In the genomic region with DNA sequence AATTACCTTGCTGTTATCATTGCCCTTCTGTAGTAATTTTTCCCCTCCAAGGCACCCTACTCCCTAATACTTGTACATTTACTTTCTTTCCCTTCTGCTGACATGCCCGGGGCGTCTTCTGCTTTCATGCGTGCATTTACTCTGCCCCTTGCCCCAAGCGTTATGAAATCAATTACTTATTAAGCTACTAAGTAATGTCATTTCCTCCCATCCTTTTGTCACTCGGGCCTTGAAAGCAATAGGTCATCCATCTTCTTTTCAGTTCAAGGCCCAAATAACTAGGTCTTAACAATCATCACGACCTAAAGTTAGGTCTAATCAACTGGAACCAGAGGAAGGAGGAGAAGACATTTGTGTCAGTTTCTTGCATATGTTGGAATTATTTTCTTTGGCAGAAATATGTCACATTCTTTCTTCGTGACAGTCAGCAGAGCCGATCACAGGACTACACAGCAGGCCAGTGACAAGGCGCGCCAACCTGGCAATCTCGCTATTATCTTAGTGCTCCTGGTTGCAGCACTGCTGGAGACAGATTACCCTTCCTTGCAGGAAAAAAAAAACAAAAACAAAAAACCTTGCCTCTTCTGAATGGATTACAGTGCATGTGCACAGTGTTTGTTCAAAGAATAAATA, we compare ENCODE assay signal across 1 cellular context.
TF ChIP-seq lines count a peak whose summit lies in the region.

No MANE protein-coding gene starts in this region.

TF ChIP-seq in HepG2, 621 proteins besides CTCF, POLR2A, EP300 and RAD21 (continued from another document and continues in another):
- TF ChIP-seq TIGD3 (CRISPR knock-in tag; IDR thresholded peaks at IDR 0.05; ENCODE audit: borderline replicate concordance) (no peak), AKAP8 (CRISPR knock-in tag; IDR thresholded peaks at IDR 0.05) (no peak), ATF7 (IDR thresholded peaks at IDR 0.05) (no peak), ATF7 (CRISPR knock-in tag; IDR thresholded peaks at IDR 0.05) (no peak), JUND (CRISPR knock-in tag; IDR thresholded peaks at IDR 0.05) (no peak), BHLHE40 (IDR thresholded peaks at IDR 0.05; ENCODE audit: low read length) (no peak), ZNF746 (CRISPR knock-in tag; IDR thresholded peaks at IDR 0.05) (no peak), MZF1 (CRISPR knock-in tag; IDR thresholded peaks at IDR 0.05; ENCODE audit: borderline replicate concordance) (no peak), ZNF503 (CRISPR knock-in tag; IDR thresholded peaks at IDR 0.05) (no peak), TFAP4 (IDR thresholded peaks at IDR 0.05; ENCODE audit: borderline replicate concordance, low read depth) (no peak), NR2C2 (CRISPR knock-in tag; IDR thresholded peaks at IDR 0.05; ENCODE audit: borderline replicate concordance) (no peak), ZNF768 (CRISPR knock-in tag; IDR thresholded peaks at IDR 0.05) (no peak), ZBTB10 (CRISPR knock-in tag; IDR thresholded peaks at IDR 0.05; ENCODE audit: borderline replicate concordance) (no peak), ZNF331 (CRISPR knock-in tag; IDR thresholded peaks at IDR 0.05) (no peak), ZNF644 (CRISPR knock-in tag; IDR thresholded peaks at IDR 0.05; ENCODE audit: low read depth) (no peak), KIAA2018 (CRISPR knock-in tag; IDR thresholded peaks at IDR 0.05; ENCODE audit: borderline replicate concordance) (no peak), PHF21A (CRISPR knock-in tag; IDR thresholded peaks at IDR 0.05) (no peak)
- TF ChIP-seq, protein P1, sequence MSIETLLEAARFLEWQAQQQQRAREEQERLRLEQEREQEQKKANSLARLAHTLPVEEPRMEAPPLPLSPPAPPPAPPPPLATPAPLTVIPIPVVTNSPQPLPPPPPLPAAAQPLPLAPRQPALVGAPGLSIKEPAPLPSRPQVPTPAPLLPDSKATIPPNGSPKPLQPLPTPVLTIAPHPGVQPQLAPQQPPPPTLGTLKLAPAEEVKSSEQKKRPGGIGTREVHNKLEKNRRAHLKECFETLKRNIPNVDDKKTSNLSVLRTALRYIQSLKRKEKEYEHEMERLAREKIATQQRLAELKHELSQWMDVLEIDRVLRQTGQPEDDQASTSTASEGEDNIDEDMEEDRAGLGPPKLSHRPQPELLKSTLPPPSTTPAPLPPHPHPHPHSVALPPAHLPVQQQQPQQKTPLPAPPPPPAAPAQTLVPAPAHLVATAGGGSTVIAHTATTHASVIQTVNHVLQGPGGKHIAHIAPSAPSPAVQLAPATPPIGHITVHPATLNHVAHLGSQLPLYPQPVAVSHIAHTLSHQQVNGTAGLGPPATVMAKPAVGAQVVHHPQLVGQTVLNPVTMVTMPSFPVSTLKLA (IDR thresholded peaks at IDR 0.05): no peak
- TF ChIP-seq, protein P2, sequence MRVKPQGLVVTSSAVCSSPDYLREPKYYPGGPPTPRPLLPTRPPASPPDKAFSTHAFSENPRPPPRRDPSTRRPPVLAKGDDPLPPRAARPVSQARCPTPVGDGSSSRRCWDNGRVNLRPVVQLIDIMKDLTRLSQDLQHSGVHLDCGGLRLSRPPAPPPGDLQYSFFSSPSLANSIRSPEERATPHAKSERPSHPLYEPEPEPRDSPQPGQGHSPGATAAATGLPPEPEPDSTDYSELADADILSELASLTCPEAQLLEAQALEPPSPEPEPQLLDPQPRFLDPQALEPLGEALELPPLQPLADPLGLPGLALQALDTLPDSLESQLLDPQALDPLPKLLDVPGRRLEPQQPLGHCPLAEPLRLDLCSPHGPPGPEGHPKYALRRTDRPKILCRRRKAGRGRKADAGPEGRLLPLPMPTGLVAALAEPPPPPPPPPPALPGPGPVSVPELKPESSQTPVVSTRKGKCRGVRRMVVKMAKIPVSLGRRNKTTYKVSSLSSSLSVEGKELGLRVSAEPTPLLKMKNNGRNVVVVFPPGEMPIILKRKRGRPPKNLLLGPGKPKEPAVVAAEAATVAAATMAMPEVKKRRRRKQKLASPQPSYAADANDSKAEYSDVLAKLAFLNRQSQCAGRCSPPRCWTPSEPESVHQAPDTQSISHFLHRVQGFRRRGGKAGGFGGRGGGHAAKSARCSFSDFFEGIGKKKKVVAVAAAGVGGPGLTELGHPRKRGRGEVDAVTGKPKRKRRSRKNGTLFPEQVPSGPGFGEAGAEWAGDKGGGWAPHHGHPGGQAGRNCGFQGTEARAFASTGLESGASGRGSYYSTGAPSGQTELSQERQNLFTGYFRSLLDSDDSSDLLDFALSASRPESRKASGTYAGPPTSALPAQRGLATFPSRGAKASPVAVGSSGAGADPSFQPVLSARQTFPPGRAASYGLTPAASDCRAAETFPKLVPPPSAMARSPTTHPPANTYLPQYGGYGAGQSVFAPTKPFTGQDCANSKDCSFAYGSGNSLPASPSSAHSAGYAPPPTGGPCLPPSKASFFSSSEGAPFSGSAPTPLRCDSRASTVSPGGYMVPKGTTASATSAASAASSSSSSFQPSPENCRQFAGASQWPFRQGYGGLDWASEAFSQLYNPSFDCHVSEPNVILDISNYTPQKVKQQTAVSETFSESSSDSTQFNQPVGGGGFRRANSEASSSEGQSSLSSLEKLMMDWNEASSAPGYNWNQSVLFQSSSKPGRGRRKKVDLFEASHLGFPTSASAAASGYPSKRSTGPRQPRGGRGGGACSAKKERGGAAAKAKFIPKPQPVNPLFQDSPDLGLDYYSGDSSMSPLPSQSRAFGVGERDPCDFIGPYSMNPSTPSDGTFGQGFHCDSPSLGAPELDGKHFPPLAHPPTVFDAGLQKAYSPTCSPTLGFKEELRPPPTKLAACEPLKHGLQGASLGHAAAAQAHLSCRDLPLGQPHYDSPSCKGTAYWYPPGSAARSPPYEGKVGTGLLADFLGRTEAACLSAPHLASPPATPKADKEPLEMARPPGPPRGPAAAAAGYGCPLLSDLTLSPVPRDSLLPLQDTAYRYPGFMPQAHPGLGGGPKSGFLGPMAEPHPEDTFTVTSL (CRISPR knock-in tag; IDR thresholded peaks at IDR 0.05; ENCODE audit: borderline replicate concordance): no peak
- TF ChIP-seq, protein P3, sequence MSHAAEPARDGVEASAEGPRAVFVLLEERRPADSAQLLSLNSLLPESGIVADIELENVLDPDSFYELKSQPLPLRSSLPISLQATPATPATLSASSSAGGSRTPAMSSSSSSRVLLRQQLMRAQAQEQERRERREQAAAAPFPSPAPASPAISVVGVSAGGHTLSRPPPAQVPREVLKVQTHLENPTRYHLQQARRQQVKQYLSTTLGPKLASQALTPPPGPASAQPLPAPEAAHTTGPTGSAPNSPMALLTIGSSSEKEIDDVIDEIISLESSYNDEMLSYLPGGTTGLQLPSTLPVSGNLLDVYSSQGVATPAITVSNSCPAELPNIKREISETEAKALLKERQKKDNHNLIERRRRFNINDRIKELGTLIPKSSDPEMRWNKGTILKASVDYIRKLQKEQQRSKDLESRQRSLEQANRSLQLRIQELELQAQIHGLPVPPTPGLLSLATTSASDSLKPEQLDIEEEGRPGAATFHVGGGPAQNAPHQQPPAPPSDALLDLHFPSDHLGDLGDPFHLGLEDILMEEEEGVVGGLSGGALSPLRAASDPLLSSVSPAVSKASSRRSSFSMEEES (CRISPR knock-in tag; IDR thresholded peaks at IDR 0.05): no peak
